In genomic region chr1:19892628-19893168, GRCh38 we compare ENCODE assay signal across 1 cellular context.
TF ChIP-seq lines count a peak whose summit lies in the region.

No MANE protein-coding gene starts in this region.

TF ChIP-seq in endothelial cell of umbilical vein, 7 proteins besides CTCF, POLR2A, EP300 and RAD21:
- peak; percentile 83 for TF ChIP-seq FOS (IDR thresholded peaks at IDR 0.05; ENCODE audit: borderline replicate concordance, insufficient read depth, low read length)
- TF ChIP-seq JUN (IDR thresholded peaks at IDR 0.05; ENCODE audit: borderline replicate concordance, insufficient read depth, insufficient read length, low read depth), result peak; percentile 85
- no peak for TF ChIP-seq EZH2 (IDR thresholded peaks at IDR 0.05; ENCODE audit: borderline replicate concordance, low read depth, low read length, severe bottlenecking)
- TF ChIP-seq POLR2AphosphoS5 (IDR thresholded peaks at IDR 0.05; ENCODE audit: insufficient read depth, low read depth, low read length), result no peak
